ENCODE assay signal across 8 cellular contexts in the genomic region with DNA sequence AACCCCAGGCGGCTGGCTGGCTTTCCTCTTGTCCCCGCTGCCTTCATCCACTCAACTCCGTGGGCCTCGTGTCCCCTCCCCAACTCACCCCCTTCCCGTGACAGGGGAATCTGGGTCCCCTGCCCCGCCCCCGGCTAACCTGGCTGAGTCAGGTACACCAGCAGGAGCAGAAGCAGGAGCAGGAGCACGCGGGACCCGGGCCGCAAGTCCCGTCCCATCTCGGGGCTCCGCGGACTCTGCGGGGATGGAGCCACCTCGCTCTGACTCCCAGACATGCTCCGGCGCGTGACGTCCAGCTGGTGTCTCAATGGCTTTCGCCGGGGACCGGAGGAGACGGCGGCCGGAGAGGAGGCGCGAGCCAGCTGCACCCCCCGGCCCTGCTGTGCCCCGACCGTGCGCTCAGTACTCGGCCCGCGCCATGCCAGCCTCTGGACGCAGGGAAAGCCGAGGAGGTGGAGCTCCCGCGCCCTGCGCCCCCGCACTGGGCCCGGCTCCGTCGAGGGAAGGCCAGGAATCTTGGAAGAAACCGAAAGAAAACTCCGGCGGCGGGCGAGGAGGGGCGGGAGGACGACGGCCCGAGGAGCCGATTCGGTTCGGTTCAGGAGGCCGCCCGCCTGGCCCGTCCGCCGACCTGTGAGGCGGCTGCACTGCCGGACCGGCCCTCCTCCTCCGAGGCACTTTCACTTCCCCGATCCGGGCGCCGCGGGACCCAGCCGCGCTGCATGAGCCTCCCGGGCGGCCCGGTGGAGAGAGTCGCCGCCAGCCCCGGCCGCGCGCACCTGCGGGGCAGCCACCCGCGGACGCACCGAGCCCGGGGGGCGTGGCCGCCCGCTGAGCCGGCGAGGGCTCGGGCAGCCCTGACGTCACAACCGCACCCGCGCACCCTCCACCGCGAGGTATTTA. TPM values are rescaled to one million over a fixed set of nuclear protein-coding genes. Genes with fewer than 3 reads are reported as not detected.
DNase-seq lines count a peak whose midpoint lies in the region; ATAC-seq, FAIRE-seq and TF ChIP-seq lines count a peak whose summit lies in the region.

A gene with protein sequence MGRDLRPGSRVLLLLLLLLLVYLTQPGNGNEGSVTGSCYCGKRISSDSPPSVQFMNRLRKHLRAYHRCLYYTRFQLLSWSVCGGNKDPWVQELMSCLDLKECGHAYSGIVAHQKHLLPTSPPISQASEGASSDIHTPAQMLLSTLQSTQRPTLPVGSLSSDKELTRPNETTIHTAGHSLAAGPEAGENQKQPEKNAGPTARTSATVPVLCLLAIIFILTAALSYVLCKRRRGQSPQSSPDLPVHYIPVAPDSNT (minus strand): TSS at position 807 of the 903 bp plus-strand sequence. CDS start 589 bp downstream, at position 218.
A gene with protein sequence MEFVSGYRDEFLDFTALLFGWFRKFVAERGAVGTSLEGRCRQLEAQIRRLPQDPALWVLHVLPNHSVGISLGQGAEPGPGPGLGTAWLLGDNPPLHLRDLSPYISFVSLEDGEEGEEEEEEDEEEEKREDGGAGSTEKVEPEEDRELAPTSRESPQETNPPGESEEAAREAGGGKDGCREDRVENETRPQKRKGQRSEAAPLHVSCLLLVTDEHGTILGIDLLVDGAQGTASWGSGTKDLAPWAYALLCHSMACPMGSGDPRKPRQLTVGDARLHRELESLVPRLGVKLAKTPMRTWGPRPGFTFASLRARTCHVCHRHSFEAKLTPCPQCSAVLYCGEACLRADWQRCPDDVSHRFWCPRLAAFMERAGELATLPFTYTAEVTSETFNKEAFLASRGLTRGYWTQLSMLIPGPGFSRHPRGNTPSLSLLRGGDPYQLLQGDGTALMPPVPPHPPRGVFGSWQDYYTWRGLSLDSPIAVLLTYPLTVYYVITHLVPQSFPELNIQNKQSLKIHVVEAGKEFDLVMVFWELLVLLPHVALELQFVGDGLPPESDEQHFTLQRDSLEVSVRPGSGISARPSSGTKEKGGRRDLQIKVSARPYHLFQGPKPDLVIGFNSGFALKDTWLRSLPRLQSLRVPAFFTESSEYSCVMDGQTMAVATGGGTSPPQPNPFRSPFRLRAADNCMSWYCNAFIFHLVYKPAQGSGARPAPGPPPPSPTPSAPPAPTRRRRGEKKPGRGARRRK (plus strand): TSS at position 712 of the 903 bp plus-strand sequence. CDS start 716 bp downstream, outside the sequence.

- peaks cover 11% of the 10 kb centered on the region for H3K27me3 Mint-ChIP-seq in T-helper 17 cell

- peak within 1 kb of the TSS; percentile 82 for H3K27ac Mint-ChIP-seq in T-helper 17 cell

- no peak for TF ChIP-seq CTCF in C4-2B (conservative IDR thresholded peaks at IDR 0.05)

- H3K27ac ChIP-seq in C4-2B (peak within 1 kb of the TSS; percentile 72), small intestine (ENCODE audit: low read depth in 1 of 2, low read length in 1 of 2) (peak within 1 kb of the TSS; percentile 82 to 84)

- H3K27me3 ChIP-seq in small intestine (ENCODE audit: control insufficient read depth in 2 of 2, insufficient read depth in 2 of 2, low read length in 2 of 2) = no peaks in the 10 kb centered on the region

- H3K4me1 ChIP-seq in small intestine (ENCODE audit: control insufficient read depth in 2 of 2, insufficient read depth in 1 of 2, low read depth in 1 of 2, low read length in 1 of 2) = no peaks in the 10 kb centered on the region

- H3K4me3 ChIP-seq in small intestine (ENCODE audit: low read depth in 1 of 2, low read length in 2 of 2) = peak within 1 kb of the TSS; percentile 55 to 73

- peak within 1 kb of the TSS; percentile 92 for H3K4me3 Mint-ChIP-seq in T-helper 17 cell

- H3K36me3 Mint-ChIP-seq in T-helper 17 cell (ENCODE audit: low read depth) = peaks cover 4% of the 10 kb centered on the region

- DNase-seq in T-helper 17 cell (peak; percentile 53 to 64 (median 61)), T47D (ENCODE audit: low read depth in 1 of 2, low spot score in 1 of 2) (peak; percentile 47 to 75), iPS-NIHi7 (ENCODE audit: extremely low spot score) (peak; percentile 44), small intestine (peak; percentile 77)

- in situ Hi-C loops in T47D (cut with HindIII; ENCODE audit: low pct_unique_long_range_greater_than_20kb, low sequenced_read_pairs) = no loop called here

- H3K9me3 ChIP-seq in T-helper 17 cell (ENCODE audit: control insufficient read depth, low read length, poor library complexity, severe bottlenecking) = no peaks in the 10 kb centered on the region
- no peaks in the 10 kb centered on the region for H3K9me3 ChIP-seq in small intestine (ENCODE audit: control insufficient read depth, low read depth)

- ATAC-seq in HG02642 (IDR thresholded peaks at IDR 0.05; ENCODE audit: poor library complexity, unreplicated experiment) (peak; percentile 50), T-helper 17 cell (peak; percentile 76), HG02884 (IDR thresholded peaks at IDR 0.05; ENCODE audit: unreplicated experiment) (no peak), GM18909 (IDR thresholded peaks at IDR 0.05; ENCODE audit: poor library complexity, unreplicated experiment) (no peak)

- 0 to 1% (median 1%) methylated on average over 73 to 100 of the region's 100 CpGs for WGBS in small intestine, 3 donors

- H3K4me1 Mint-ChIP-seq in T-helper 17 cell = peaks cover 19% of the 10 kb centered on the region

- H3K36me3 ChIP-seq in small intestine (ENCODE audit: control insufficient read depth in 2 of 2, insufficient read depth in 2 of 2, low read length in 2 of 2) = peaks cover 0 to under 1% of the 10 kb centered on the region in 2 donors

- no peak for FAIRE-seq in small intestine (lab: Jason Lieb, UNC)

RNA-seq across cellular contexts. Expression of the first gene that starts in this region (rescaled TPM):
- 10 to 100 TPM; 10.3 to 15.3 TPM for total RNA-seq in T-helper 17 cell
- 10 to 100 TPM; 37.5 to 77.8 (median 46.3) TPM for polyA plus RNA-seq in small intestine

RNA-seq across cellular contexts. Expression of the second gene that starts in this region (rescaled TPM):
- total RNA-seq in T-helper 17 cell = 1 to 10 TPM; 1.0 to 1.6 TPM
- polyA plus RNA-seq in small intestine = 10 to 100 TPM in 2 of 3 donors, 1 to 10 TPM in 1; 2.0 to 13.5 (median 12.5) TPM

Comparison
In these comparisons a context has a peak if more than half of its experiments do, and no peak if none do; other contexts are left out.
1. ATAC-seq: peak in HG02642 (single experiment) and T-helper 17 cell (single experiment); none in HG02884 (single experiment) and GM18909 (single experiment).
2. Peak in every context shown above with its lines, with median percentiles within 50 percentile points of each other: DNase-seq.